In genomic region chr13:19863323-19864017, GRCh38 we compare ENCODE assay signal across 1 cellular context.
TF ChIP-seq lines count a peak whose summit lies in the region.

TSS of gene ZMYM5 (minus strand) at chr13:19863649. CDS start at chr13:19852180, 11,469 bp downstream.

TF ChIP-seq in HepG2, 621 proteins besides CTCF, POLR2A, EP300 and RAD21 (continued from another document and continues in another):
- TF ChIP-seq ZBTB43 (CRISPR knock-in tag; conservative IDR thresholded peaks at IDR 0.05) (no peak), SP2 (CRISPR knock-in tag; IDR thresholded peaks at IDR 0.05) (peak; percentile 100), ZNF550 (CRISPR knock-in tag; IDR thresholded peaks at IDR 0.05; ENCODE audit: borderline replicate concordance) (no peak), ZNF614 (CRISPR knock-in tag; IDR thresholded peaks at IDR 0.05; ENCODE audit: borderline replicate concordance) (no peak), HINFP (CRISPR knock-in tag; IDR thresholded peaks at IDR 0.05; ENCODE audit: low read depth) (no peak), AHDC1 (CRISPR knock-in tag; IDR thresholded peaks at IDR 0.05; ENCODE audit: borderline replicate concordance) (peak; percentile 61; the same call in 1 of the 2 replicates), ZNF878 (CRISPR knock-in tag; IDR thresholded peaks at IDR 0.05) (no peak), TBL1XR1 (IDR thresholded peaks at IDR 0.05; ENCODE audit: borderline replicate concordance, low read length, partially characterized antibody) (no peak), KDM2A (CRISPR knock-in tag; IDR thresholded peaks at IDR 0.05; ENCODE audit: borderline replicate concordance, low read depth) (peak; percentile 48; the same call in 1 of the 2 replicates), POLR2AphosphoS2 (IDR thresholded peaks at IDR 0.05; ENCODE audit: low read depth, low read length) (no peak), CBX2 (IDR thresholded peaks at IDR 0.05; ENCODE audit: low read depth, low read length) (no peak), CBX2 (CRISPR knock-in tag; IDR thresholded peaks at IDR 0.05; ENCODE audit: low read depth) (no peak), ZNF672 (CRISPR knock-in tag; IDR thresholded peaks at IDR 0.05) (no peak), GPN1 (CRISPR knock-in tag; IDR thresholded peaks at IDR 0.05; ENCODE audit: borderline replicate concordance) (no peak), ZNF431 (CRISPR knock-in tag; IDR thresholded peaks at IDR 0.05; ENCODE audit: borderline replicate concordance, low read depth) (no peak), FOXK2 (IDR thresholded peaks at IDR 0.05) (no peak), ZNF839 (CRISPR knock-in tag; IDR thresholded peaks at IDR 0.05; ENCODE audit: borderline replicate concordance) (no peak), MXD4 (CRISPR knock-in tag; IDR thresholded peaks at IDR 0.05) (0 out of 2 replicates have a peak, but pooled peaks have one; percentile 35), ZNF841 (CRISPR knock-in tag; IDR thresholded peaks at IDR 0.05; ENCODE audit: borderline replicate concordance) (no peak), MAFG (CRISPR knock-in tag; IDR thresholded peaks at IDR 0.05) (no peak), BRCA1 (CRISPR knock-in tag; IDR thresholded peaks at IDR 0.05) (no peak), ARID3A (IDR thresholded peaks at IDR 0.05; ENCODE audit: low read depth, low read length) (no peak), PRDM10 (CRISPR knock-in tag; IDR thresholded peaks at IDR 0.05; ENCODE audit: low read depth) (no peak), ZNF780A (CRISPR knock-in tag; IDR thresholded peaks at IDR 0.05) (no peak), SSRP1 (CRISPR knock-in tag; IDR thresholded peaks at IDR 0.05) (no peak), ZNF350 (CRISPR knock-in tag; IDR thresholded peaks at IDR 0.05; ENCODE audit: borderline replicate concordance, low read depth) (no peak; the same call in 1 of the 2 replicates), TBP (CRISPR knock-in tag; IDR thresholded peaks at IDR 0.05) (no peak), ZNF639 (CRISPR knock-in tag; conservative IDR thresholded peaks at IDR 0.05) (no peak), ZNF451 (CRISPR knock-in tag; IDR thresholded peaks at IDR 0.05) (no peak), TFAP4 (IDR thresholded peaks at IDR 0.05; ENCODE audit: borderline replicate concordance, low read depth) (no peak; the same call in 1 of the 2 replicates), NR0B2 (CRISPR knock-in tag; IDR thresholded peaks at IDR 0.05) (no peak), ZUFSP (CRISPR knock-in tag; IDR thresholded peaks at IDR 0.05; ENCODE audit: borderline replicate concordance) (no peak), HOMEZ (CRISPR knock-in tag; IDR thresholded peaks at IDR 0.05; ENCODE audit: low read depth) (0 out of 2 replicates have a peak, but pooled peaks have one; percentile 27), FOXA3 (CRISPR knock-in tag; IDR thresholded peaks at IDR 0.05) (0 out of 2 replicates have a peak, but pooled peaks have one; percentile 8), MAX (IDR thresholded peaks at IDR 0.05) (peak; percentile 51), RBM39 (IDR thresholded peaks at IDR 0.05; ENCODE audit: low read depth, low read length, poor library complexity, severe bottlenecking) (no peak), CEBPG (CRISPR knock-in tag; IDR thresholded peaks at IDR 0.05) (no peak; the same call in 1 of the 2 replicates)
